ENCODE assay signal across 1 cellular context in genomic region chr9:71936066-71936465, GRCh38.
TF ChIP-seq lines count a peak whose summit lies in the region.

No MANE protein-coding gene starts in this region.

TF ChIP-seq in HepG2, 621 proteins besides CTCF, POLR2A, EP300 and RAD21:
- TF ChIP-seq JDP2 (CRISPR knock-in tag; IDR thresholded peaks at IDR 0.05; ENCODE audit: borderline replicate concordance) (no peak), ZNF142 (CRISPR knock-in tag; IDR thresholded peaks at IDR 0.05) (no peak), ZBTB43 (CRISPR knock-in tag; conservative IDR thresholded peaks at IDR 0.05) (no peak), HIC2 (CRISPR knock-in tag; IDR thresholded peaks at IDR 0.05; ENCODE audit: low read depth) (no peak), ZNF891 (CRISPR knock-in tag; IDR thresholded peaks at IDR 0.05) (no peak), HOXA5 (CRISPR knock-in tag; IDR thresholded peaks at IDR 0.05) (no peak), ZNF503 (CRISPR knock-in tag; IDR thresholded peaks at IDR 0.05) (no peak), THAP11 (CRISPR knock-in tag; IDR thresholded peaks at IDR 0.05) (no peak), ZBTB1 (CRISPR knock-in tag; IDR thresholded peaks at IDR 0.05; ENCODE audit: borderline replicate concordance) (no peak)
